In genomic region chr1:212930986-212931678, GRCh38 we compare ENCODE assay signal across 1 cellular context.
TF ChIP-seq lines count a peak whose summit lies in the region.

No MANE protein-coding gene starts in this region.

TF ChIP-seq in GM12878, 131 proteins besides CTCF, POLR2A, EP300 and RAD21 (continued from another document):
- TF ChIP-seq, protein P1, sequence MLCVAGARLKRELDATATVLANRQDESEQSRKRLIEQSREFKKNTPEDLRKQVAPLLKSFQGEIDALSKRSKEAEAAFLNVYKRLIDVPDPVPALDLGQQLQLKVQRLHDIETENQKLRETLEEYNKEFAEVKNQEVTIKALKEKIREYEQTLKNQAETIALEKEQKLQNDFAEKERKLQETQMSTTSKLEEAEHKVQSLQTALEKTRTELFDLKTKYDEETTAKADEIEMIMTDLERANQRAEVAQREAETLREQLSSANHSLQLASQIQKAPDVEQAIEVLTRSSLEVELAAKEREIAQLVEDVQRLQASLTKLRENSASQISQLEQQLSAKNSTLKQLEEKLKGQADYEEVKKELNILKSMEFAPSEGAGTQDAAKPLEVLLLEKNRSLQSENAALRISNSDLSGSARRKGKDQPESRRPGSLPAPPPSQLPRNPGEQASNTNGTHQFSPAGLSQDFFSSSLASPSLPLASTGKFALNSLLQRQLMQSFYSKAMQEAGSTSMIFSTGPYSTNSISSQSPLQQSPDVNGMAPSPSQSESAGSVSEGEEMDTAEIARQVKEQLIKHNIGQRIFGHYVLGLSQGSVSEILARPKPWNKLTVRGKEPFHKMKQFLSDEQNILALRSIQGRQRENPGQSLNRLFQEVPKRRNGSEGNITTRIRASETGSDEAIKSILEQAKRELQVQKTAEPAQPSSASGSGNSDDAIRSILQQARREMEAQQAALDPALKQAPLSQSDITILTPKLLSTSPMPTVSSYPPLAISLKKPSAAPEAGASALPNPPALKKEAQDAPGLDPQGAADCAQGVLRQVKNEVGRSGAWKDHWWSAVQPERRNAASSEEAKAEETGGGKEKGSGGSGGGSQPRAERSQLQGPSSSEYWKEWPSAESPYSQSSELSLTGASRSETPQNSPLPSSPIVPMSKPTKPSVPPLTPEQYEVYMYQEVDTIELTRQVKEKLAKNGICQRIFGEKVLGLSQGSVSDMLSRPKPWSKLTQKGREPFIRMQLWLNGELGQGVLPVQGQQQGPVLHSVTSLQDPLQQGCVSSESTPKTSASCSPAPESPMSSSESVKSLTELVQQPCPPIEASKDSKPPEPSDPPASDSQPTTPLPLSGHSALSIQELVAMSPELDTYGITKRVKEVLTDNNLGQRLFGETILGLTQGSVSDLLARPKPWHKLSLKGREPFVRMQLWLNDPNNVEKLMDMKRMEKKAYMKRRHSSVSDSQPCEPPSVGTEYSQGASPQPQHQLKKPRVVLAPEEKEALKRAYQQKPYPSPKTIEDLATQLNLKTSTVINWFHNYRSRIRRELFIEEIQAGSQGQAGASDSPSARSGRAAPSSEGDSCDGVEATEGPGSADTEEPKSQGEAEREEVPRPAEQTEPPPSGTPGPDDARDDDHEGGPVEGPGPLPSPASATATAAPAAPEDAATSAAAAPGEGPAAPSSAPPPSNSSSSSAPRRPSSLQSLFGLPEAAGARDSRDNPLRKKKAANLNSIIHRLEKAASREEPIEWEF (IDR thresholded peaks at IDR 0.05; ENCODE audit: insufficient replicate concordance, low read depth, low read length) = no peak
- TF ChIP-seq IRF4 (IDR thresholded peaks at IDR 0.05; ENCODE audit: low read depth, low read length) (0 out of 2 replicates have a peak, but pooled peaks have one; percentile 13), RUNX3 (IDR thresholded peaks at IDR 0.05; ENCODE audit: low read length) (peak; percentile 32; the same call in 1 of the 2 replicates), BCL3 (IDR thresholded peaks at IDR 0.05; ENCODE audit: borderline replicate concordance, insufficient read depth, low read depth, low read length, poor library complexity, severe bottlenecking) (no peak), EED (IDR thresholded peaks at IDR 0.05; ENCODE audit: low read depth) (peak; percentile 92), PML (IDR thresholded peaks at IDR 0.05; ENCODE audit: low read length) (no peak), ZBED1 (IDR thresholded peaks at IDR 0.05; ENCODE audit: borderline replicate concordance) (no peak), IKZF2 (IDR thresholded peaks at IDR 0.05) (peak; percentile 80 to 85), PRDM15 (CRISPR knock-in tag; IDR thresholded peaks at IDR 0.05) (no peak), RCOR1 (conservative IDR thresholded peaks at IDR 0.05; ENCODE audit: low read depth, low read length) (no peak), POU2F2 (IDR thresholded peaks at IDR 0.05; ENCODE audit: borderline replicate concordance, low read depth, low read length) (no peak), PAX5 (IDR thresholded peaks at IDR 0.05; ENCODE audit: borderline replicate concordance, low read depth, low read length) (no peak), CBFB (IDR thresholded peaks at IDR 0.05; ENCODE audit: low read depth) (no peak), IRF5 (IDR thresholded peaks at IDR 0.05; ENCODE audit: borderline replicate concordance) (no peak), ATF7 (IDR thresholded peaks at IDR 0.05; ENCODE audit: low read depth) (no peak), ZNF622 (IDR thresholded peaks at IDR 0.05) (no peak), NBN (IDR thresholded peaks at IDR 0.05) (0 out of 2 replicates have a peak, but pooled peaks have one; percentile 23), JUND (IDR thresholded peaks at IDR 0.05; ENCODE audit: low read depth, low read length) (no peak), SP1 (IDR thresholded peaks at IDR 0.05; ENCODE audit: low read depth, low read length) (no peak), WRNIP1 (IDR thresholded peaks at IDR 0.05; ENCODE audit: borderline replicate concordance, low read depth, low read length) (no peak), HDGF (IDR thresholded peaks at IDR 0.05) (0 out of 2 replicates have a peak, but pooled peaks have one; percentile 24)
- TF ChIP-seq, protein P2, sequence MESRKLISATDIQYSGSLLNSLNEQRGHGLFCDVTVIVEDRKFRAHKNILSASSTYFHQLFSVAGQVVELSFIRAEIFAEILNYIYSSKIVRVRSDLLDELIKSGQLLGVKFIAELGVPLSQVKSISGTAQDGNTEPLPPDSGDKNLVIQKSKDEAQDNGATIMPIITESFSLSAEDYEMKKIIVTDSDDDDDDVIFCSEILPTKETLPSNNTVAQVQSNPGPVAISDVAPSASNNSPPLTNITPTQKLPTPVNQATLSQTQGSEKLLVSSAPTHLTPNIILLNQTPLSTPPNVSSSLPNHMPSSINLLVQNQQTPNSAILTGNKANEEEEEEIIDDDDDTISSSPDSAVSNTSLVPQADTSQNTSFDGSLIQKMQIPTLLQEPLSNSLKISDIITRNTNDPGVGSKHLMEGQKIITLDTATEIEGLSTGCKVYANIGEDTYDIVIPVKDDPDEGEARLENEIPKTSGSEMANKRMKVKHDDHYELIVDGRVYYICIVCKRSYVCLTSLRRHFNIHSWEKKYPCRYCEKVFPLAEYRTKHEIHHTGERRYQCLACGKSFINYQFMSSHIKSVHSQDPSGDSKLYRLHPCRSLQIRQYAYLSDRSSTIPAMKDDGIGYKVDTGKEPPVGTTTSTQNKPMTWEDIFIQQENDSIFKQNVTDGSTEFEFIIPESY (IDR thresholded peaks at IDR 0.05) = peak; percentile 34; the same call in 1 of the 2 replicates
- TF ChIP-seq, protein P3, sequence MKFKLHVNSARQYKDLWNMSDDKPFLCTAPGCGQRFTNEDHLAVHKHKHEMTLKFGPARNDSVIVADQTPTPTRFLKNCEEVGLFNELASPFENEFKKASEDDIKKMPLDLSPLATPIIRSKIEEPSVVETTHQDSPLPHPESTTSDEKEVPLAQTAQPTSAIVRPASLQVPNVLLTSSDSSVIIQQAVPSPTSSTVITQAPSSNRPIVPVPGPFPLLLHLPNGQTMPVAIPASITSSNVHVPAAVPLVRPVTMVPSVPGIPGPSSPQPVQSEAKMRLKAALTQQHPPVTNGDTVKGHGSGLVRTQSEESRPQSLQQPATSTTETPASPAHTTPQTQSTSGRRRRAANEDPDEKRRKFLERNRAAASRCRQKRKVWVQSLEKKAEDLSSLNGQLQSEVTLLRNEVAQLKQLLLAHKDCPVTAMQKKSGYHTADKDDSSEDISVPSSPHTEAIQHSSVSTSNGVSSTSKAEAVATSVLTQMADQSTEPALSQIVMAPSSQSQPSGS (IDR thresholded peaks at IDR 0.05; ENCODE audit: low read length) = peak; percentile 35; the same call in 1 of the 2 replicates
